8 cellular contexts compared by ENCODE assay signal in the genomic region with DNA sequence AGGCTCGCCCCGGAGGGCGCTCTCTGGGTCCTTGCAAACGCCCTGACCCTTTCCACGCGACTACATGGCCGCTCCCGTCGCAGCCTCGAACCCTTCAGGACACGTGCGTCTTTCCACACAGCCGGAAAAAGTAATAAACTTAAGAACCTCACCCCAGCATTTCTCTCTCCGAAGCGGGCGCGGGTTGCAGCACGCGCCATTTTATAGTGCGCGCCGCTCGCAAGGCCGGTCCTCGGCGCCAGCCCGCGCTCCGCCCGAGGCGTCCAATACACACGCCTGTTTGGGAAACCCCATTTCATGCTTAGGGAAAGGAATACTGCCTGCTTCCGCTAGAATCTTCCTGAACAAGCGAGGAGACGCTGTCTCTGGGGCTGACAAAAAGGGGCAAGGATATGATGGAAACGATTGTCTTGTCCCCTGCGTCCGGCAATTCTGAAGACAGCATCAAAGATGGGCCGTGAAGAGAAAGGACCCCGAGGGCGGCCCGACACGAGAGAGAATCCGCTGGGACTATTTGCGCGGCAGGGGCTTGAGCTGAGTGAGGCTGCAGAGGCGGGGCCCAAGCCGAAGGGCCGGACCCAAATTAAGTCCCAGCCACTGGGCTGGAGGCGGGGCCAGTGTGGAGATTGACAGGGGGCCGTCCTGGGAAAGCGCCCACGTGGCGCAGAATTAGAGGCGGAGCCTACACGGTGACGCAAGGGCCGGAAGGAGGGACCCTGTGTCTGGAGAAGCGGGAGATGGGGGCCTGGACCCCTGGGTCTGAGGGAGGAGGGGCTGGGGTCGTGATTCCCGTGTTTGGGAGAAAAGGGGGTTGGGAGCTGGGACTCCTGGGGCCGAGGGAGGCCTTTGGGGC. TPM values are rescaled to one million over a fixed set of nuclear protein-coding genes. Genes with fewer than 3 reads are reported as not detected.
A peak's percentile ranks its signal among the peaks of the same experiment; 100 is the strongest.
DNase-seq lines count a peak whose midpoint lies in the region; FAIRE-seq and TF ChIP-seq lines count a peak whose summit lies in the region.

No MANE protein-coding gene starts in this region.

- FAIRE-seq in frontal cortex (lab: Jason Lieb, UNC) = peak; percentile 54

- H3K4me1 ChIP-seq in neuronal stem cell (ENCODE audit: control insufficient read depth in 2 of 2, insufficient read depth in 1 of 2, low read depth in 1 of 2, low read length in 2 of 2) (peaks cover 5 to 7% of the 10 kb centered on the region in 2 donors), subcutaneous abdominal adipose tissue (ENCODE audit: control insufficient read depth in 5 of 5, insufficient read depth in 5 of 5, low read length in 5 of 5) (peaks cover 4 to 28% (median 20%) of the 10 kb centered on the region in 5 donors)

- peaks cover 19% of the 10 kb centered on the region for H3K36me3 Mint-ChIP-seq in HFFc6 (ENCODE audit: low read depth)
- H3K36me3 Mint-ChIP-seq in activated naive CD4-positive, alpha-beta T cell treated with anti-CD3 and anti-CD28 coated beads, Interleukin-2, amount 10 ng/mL, durations not matched to agents 7 days and 5 days = peaks cover 16% of the 10 kb centered on the region

- peak overlapping the region; percentile 100 for H3K27ac Mint-ChIP-seq in HFFc6
- H3K27ac Mint-ChIP-seq in activated naive CD4-positive, alpha-beta T cell treated with anti-CD3 and anti-CD28 coated beads, Interleukin-2, amount 10 ng/mL, durations not matched to agents 7 days and 5 days = peak overlapping the region; percentile 100

- H3K4me3 Mint-ChIP-seq in HFFc6 = peak overlapping the region; percentile 99
- peak overlapping the region; percentile 99 for H3K4me3 Mint-ChIP-seq in activated naive CD4-positive, alpha-beta T cell treated with anti-CD3 and anti-CD28 coated beads, Interleukin-2, amount 10 ng/mL, durations not matched to agents 7 days and 5 days

- H3K36me3 ChIP-seq in neuronal stem cell (replicated peaks in 1 of 2; ENCODE audit: control insufficient read depth in 2 of 2, insufficient read depth in 2 of 2, low read length in 2 of 2) (peaks cover 15 to 36% of the 10 kb centered on the region in 2 donors), subcutaneous abdominal adipose tissue (ENCODE audit: control insufficient read depth in 5 of 5, insufficient read depth in 5 of 5, low read length in 5 of 5) (peaks cover 0 to 18% (median 8%) of the 10 kb centered on the region in 5 donors)

- no CpG with 5 or more reads among the region's 62 CpGs for WGBS in neuronal stem cell (ENCODE audit: extremely low coverage in 2 of 2, insufficient read length in 2 of 2, insufficient replicate concordance in 1 of 2), 2 donors

- H2AK5ac ChIP-seq in neuronal stem cell (ENCODE audit: low read depth, low read length) = peak overlapping the region; percentile 94

- H3K4ac ChIP-seq in neuronal stem cell (ENCODE audit: low read length) = no peak overlapping the region

- H3K79me1 ChIP-seq in neuronal stem cell (ENCODE audit: low read depth, low read length) = peaks cover 5% of the 10 kb centered on the region

- peak overlapping the region; percentile 45 for H3K23ac ChIP-seq in neuronal stem cell (ENCODE audit: low read depth, low read length, poor library complexity)

- H3K4me2 ChIP-seq in neuronal stem cell (ENCODE audit: insufficient read depth, low read length, poor library complexity, severe bottlenecking) = peak overlapping the region; percentile 49

- no peak overlapping the region for H4K8ac ChIP-seq in neuronal stem cell (ENCODE audit: low read depth, low read length)

- peak overlapping the region; percentile 97 for H3K18ac ChIP-seq in neuronal stem cell (ENCODE audit: low read length)

- peak overlapping the region; percentile 76 to 96 for H3K4me3 ChIP-seq in neuronal stem cell (ENCODE audit: low read length in 2 of 2)
- H3K4me3 ChIP-seq in subcutaneous abdominal adipose tissue (ENCODE audit: low read depth in 1 of 5, low read length in 5 of 5) = peak overlapping the region; percentile 83 to 99 (median 95)

- H3K9me3 ChIP-seq in neuronal stem cell (replicated peaks in 1 of 2; ENCODE audit: control insufficient read depth in 2 of 2, insufficient read depth in 1 of 2, low read depth in 1 of 2, low read length in 2 of 2) = no peaks in the 10 kb centered on the region
- H3K9me3 ChIP-seq in subcutaneous abdominal adipose tissue (ENCODE audit: control insufficient read depth in 5 of 5, low read length in 5 of 5) = no peaks in the 10 kb centered on the region

- H2BK5ac ChIP-seq in neuronal stem cell (ENCODE audit: low read length) = peak overlapping the region; percentile 2

- peak overlapping the region; percentile 10 for H2BK120ac ChIP-seq in neuronal stem cell (ENCODE audit: low read depth, low read length)

- peak; percentile 88 for DNase-seq in GM04503 (ENCODE audit: low read depth)
- DNase-seq in HFFc6 = peak; percentile 98
- peak; percentile 99 for DNase-seq in NAMALWA (ENCODE audit: low spot score)
- DNase-seq in SK-MEL-5 (ENCODE audit: low read depth, low spot score) = peak; percentile 98
- DNase-seq in activated naive CD4-positive, alpha-beta T cell treated with anti-CD3 and anti-CD28 coated beads, Interleukin-2, amount 10 ng/mL, durations not matched to agents 7 days and 5 days = peak; percentile 99
- DNase-seq in frontal cortex (ENCODE audit: low spot score in 2 of 2) = peak; percentile 95 to 99
- DNase-seq in neuronal stem cell (ENCODE audit: low spot score) = peak; percentile 99

- peak overlapping the region; percentile 85 for H3K9ac ChIP-seq in neuronal stem cell (ENCODE audit: low read depth, low read length, poor library complexity)
- peak overlapping the region; percentile 77 to 97 (median 89) for H3K9ac ChIP-seq in subcutaneous abdominal adipose tissue (ENCODE audit: low read length in 5 of 5)

- no peak overlapping the region for H2BK15ac ChIP-seq in neuronal stem cell (ENCODE audit: low read length)

- peak overlapping the region; percentile 87 for H4K91ac ChIP-seq in neuronal stem cell (ENCODE audit: low read depth, low read length, poor library complexity)

- H3K14ac ChIP-seq in neuronal stem cell (ENCODE audit: low read length) = peak overlapping the region; percentile 42

- peaks cover 0 to 9% (median 4%) of the 10 kb centered on the region in 3 experiments for H3K27me3 ChIP-seq in neuronal stem cell (ENCODE audit: control insufficient read depth in 3 of 3, insufficient read depth in 3 of 3, low read depth in 1 of 3, low read length in 3 of 3)
- H3K27me3 ChIP-seq in subcutaneous abdominal adipose tissue (ENCODE audit: control insufficient read depth in 5 of 5, insufficient read depth in 4 of 5, low read length in 5 of 5) = no peaks in the 10 kb centered on the region

- CTCF ChIA-PET in activated naive CD4-positive, alpha-beta T cell treated with anti-CD3 and anti-CD28 coated beads, Interleukin-2, amount 10 ng/mL, durations not matched to agents 7 days and 5 days (lab: Charles Lee) = no interaction called here

- H3K4me1 Mint-ChIP-seq in HFFc6 (ENCODE audit: low read depth) = peaks cover 25% of the 10 kb centered on the region
- H3K4me1 Mint-ChIP-seq in activated naive CD4-positive, alpha-beta T cell treated with anti-CD3 and anti-CD28 coated beads, Interleukin-2, amount 10 ng/mL, durations not matched to agents 7 days and 5 days = peaks cover 46% of the 10 kb centered on the region

- in situ Hi-C loops in SK-MEL-5 (cut with HindIII; ENCODE audit: low pct_unique_long_range_greater_than_20kb, low sequenced_read_pairs) = no loop called here

- peaks cover 8% of the 10 kb centered on the region for H3K27me3 Mint-ChIP-seq in HFFc6 (ENCODE audit: insufficient read depth)
- no peaks in the 10 kb centered on the region for H3K27me3 Mint-ChIP-seq in activated naive CD4-positive, alpha-beta T cell treated with anti-CD3 and anti-CD28 coated beads, Interleukin-2, amount 10 ng/mL, durations not matched to agents 7 days and 5 days

- H2AFZ ChIP-seq in neuronal stem cell (ENCODE audit: low read length) = peak overlapping the region; percentile 88

- no peak for TF ChIP-seq CTCF in HFFc6 (IDR thresholded peaks at IDR 0.05)

- H3K9me3 Mint-ChIP-seq in HFFc6 = peaks cover 4% of the 10 kb centered on the region; the same call in 1 of the 2 replicates
- H3K9me3 Mint-ChIP-seq in activated naive CD4-positive, alpha-beta T cell treated with anti-CD3 and anti-CD28 coated beads, Interleukin-2, amount 10 ng/mL, durations not matched to agents 7 days and 5 days = no peaks in the 10 kb centered on the region

- H3K27ac ChIP-seq in neuronal stem cell (replicated peaks; ENCODE audit: low read length) = peak overlapping the region; percentile 96
- peak overlapping the region; percentile 97 for H3K27ac ChIP-seq in subcutaneous abdominal adipose tissue (ENCODE audit: low read depth, low read length)

- H2BK12ac ChIP-seq in neuronal stem cell (ENCODE audit: low read length) = no peak overlapping the region

RNA-seq across cellular contexts. Expression of a gene that starts 14.4 kb away (rescaled TPM):
- not detected for total RNA-seq in HFFc6 (2021; fragmentation: NEBNext Ultra II Directional; extraction: Animal tissue kit (Norgen Biotek cat#: 25700))
- total RNA-seq in SK-MEL-5 (2014; rRNA removed; shearing (Covaris generic)) = not detected in 2 replicates
- polyA plus RNA-seq in SK-MEL-5 (2015; cell fraction: cytosol; rRNA removed) = not detected in 2 replicates
- polyA plus RNA-seq in SK-MEL-5 (2015; cell fraction: nucleus; rRNA removed) = not detected in 2 replicates
- total RNA-seq in frontal cortex = not detected
- polyA plus RNA-seq in neuronal stem cell (2013, experiment 1 of 2) = not detected
- polyA plus RNA-seq in neuronal stem cell (2013, experiment 2 of 2) = not detected

RNA-seq across cellular contexts. Expression of a gene that starts 18.9 kb away (rescaled TPM):
- total RNA-seq in HFFc6 (2021; fragmentation: NEBNext Ultra II Directional; extraction: Animal tissue kit (Norgen Biotek cat#: 25700)) = not detected
- total RNA-seq in SK-MEL-5 (2014; rRNA removed; shearing (Covaris generic)) = not detected in 2 replicates
- polyA plus RNA-seq in SK-MEL-5 (2015; cell fraction: cytosol; rRNA removed) = 0.56 and 2.8 TPM in 2 replicates
- polyA plus RNA-seq in SK-MEL-5 (2015; cell fraction: nucleus; rRNA removed) = 0.91 and 2.6 TPM in 2 replicates
- not detected for total RNA-seq in frontal cortex
- polyA plus RNA-seq in neuronal stem cell (2013, experiment 1 of 2) = not detected
- polyA plus RNA-seq in neuronal stem cell (2013, experiment 2 of 2) = not detected

RNA-seq across cellular contexts. Expression of a gene that starts 28.7 kb away (rescaled TPM):
- total RNA-seq in HFFc6 (2021; fragmentation: NEBNext Ultra II Directional; extraction: Animal tissue kit (Norgen Biotek cat#: 25700)) = not detected
- total RNA-seq in SK-MEL-5 (2014; rRNA removed; shearing (Covaris generic)) = not detected in 2 replicates
- 0.23 and 1.1 TPM in 2 replicates for polyA plus RNA-seq in SK-MEL-5 (2015; cell fraction: cytosol; rRNA removed)
- 1.1 TPM in 1 of 2 replicates, not detected in the other for polyA plus RNA-seq in SK-MEL-5 (2015; cell fraction: nucleus; rRNA removed)
- not detected for total RNA-seq in frontal cortex
- polyA plus RNA-seq in neuronal stem cell (2013, experiment 1 of 2) = not detected
- not detected for polyA plus RNA-seq in neuronal stem cell (2013, experiment 2 of 2)

RNA-seq across cellular contexts. Expression of a gene that starts 34.4 kb away (rescaled TPM):
- not detected for total RNA-seq in HFFc6 (2021; fragmentation: NEBNext Ultra II Directional; extraction: Animal tissue kit (Norgen Biotek cat#: 25700))
- total RNA-seq in SK-MEL-5 (2014; rRNA removed; shearing (Covaris generic)) = not detected in 2 replicates
- polyA plus RNA-seq in SK-MEL-5 (2015; cell fraction: cytosol; rRNA removed) = not detected in 2 replicates
- polyA plus RNA-seq in SK-MEL-5 (2015; cell fraction: nucleus; rRNA removed) = not detected in 2 replicates
- not detected for total RNA-seq in frontal cortex
- polyA plus RNA-seq in neuronal stem cell (2013, experiment 1 of 2) = not detected
- polyA plus RNA-seq in neuronal stem cell (2013, experiment 2 of 2) = not detected

RNA-seq across cellular contexts. Expression of a gene that starts 50.1 kb away (rescaled TPM):
- not detected for total RNA-seq in HFFc6 (2021; fragmentation: NEBNext Ultra II Directional; extraction: Animal tissue kit (Norgen Biotek cat#: 25700))
- not detected in 2 replicates for total RNA-seq in SK-MEL-5 (2014; rRNA removed; shearing (Covaris generic))
- polyA plus RNA-seq in SK-MEL-5 (2015; cell fraction: cytosol; rRNA removed) = not detected in 2 replicates
- polyA plus RNA-seq in SK-MEL-5 (2015; cell fraction: nucleus; rRNA removed) = not detected in 2 replicates
- not detected for total RNA-seq in frontal cortex
- not detected for polyA plus RNA-seq in neuronal stem cell (2013, experiment 1 of 2)
- polyA plus RNA-seq in neuronal stem cell (2013, experiment 2 of 2) = not detected

Comparison
In these comparisons a context has a peak if more than half of its experiments do, and no peak if none do; other contexts are left out.
1. Peak in every context shown above with its lines: DNase-seq, H3K4me3 ChIP-seq and H3K27ac ChIP-seq.